17 cellular contexts compared by ENCODE assay signal in genomic region chrX:14934423-14934822, GRCh38.
DNase-seq lines count a peak whose midpoint lies in the region; ATAC-seq, FAIRE-seq and TF ChIP-seq lines count a peak whose summit lies in the region.
"Had no signal": no experiment of that assay in that cellular context is flagged by ENCODE, and none has a peak within 500 bp of the region (broad histone marks: within the 10 kb centered on the region; RNA-seq: fewer than 3 reads in every experiment).

No MANE protein-coding gene starts in this region.

- in situ Hi-C loops in K562 (cut with MboI): no loop called here

- WGBS in K562 (ENCODE audit: insufficient coverage, low coverage, missing lambda C conversion rate): 20% methylated on average over 1 of the region's 1 CpG
- WGBS in right cardiac atrium: 20% methylated on average over 1 of the region's 1 CpG

- H3K9me3 ChIP-seq in K562 (replicated peaks; ENCODE audit: control insufficient read depth, insufficient read depth, low read depth, low read length) (no peaks in the 10 kb centered on the region), right cardiac atrium (ENCODE audit: control insufficient read depth, low read length) (no peaks in the 10 kb centered on the region)
- H3K9me3 ChIP-seq: BLaER1 had no signal

- CTCF ChIA-PET in K562 (lab: Yijun Ruan, JAX; ENCODE audit: low intra/inter-chr PET ratio): no interaction called here

- intact Hi-C loops in Right ventricle myocardium superior (cut with DNase I) (no loop called here), cardiac septum (cut with DNase I) (no loop called here), K562 (cut with micrococcal nuclease) (no loop called here), right cardiac atrium (cut with DNase I) (no loop called here)

- no peak for TF ChIP-seq CTCF in K562 (IDR thresholded peaks at IDR 0.05 in 2 of 3, conservative IDR thresholded peaks at IDR 0.05 in 1 of 3; ENCODE audit: insufficient read depth in 2 of 3, low read depth in 1 of 3, low read length in 3 of 3)

- DNase-seq in Right ventricle myocardium superior: no peak
- no peak for DNase-seq in cardiac septum (ENCODE audit: low spot score)
- DNase-seq in K562 (ENCODE audit: extremely low read depth in 1 of 4, low spot score in 3 of 4): no peak
- DNase-seq in right cardiac atrium: no peak
- DNase-seq in ureter (ENCODE audit: low spot score): no peak
- DNase-seq: CD8-positive, alpha-beta memory T cell; GDM1; GOT3; NCI-H2029; NCI-H82 had no signal

- TF ChIP-seq RAD21 in K562 (CRISPR knock-in tag; conservative IDR thresholded peaks at IDR 0.05 in 1 of 2, IDR thresholded peaks at IDR 0.05 in 1 of 2): no peak

- POLR2A ChIA-PET in K562 (lab: Yijun Ruan, JAX): no interaction called here

- TF ChIP-seq POLR2A in K562 (conservative IDR thresholded peaks at IDR 0.05): no peak

- no peaks in the 10 kb centered on the region for H3K79me2 ChIP-seq in K562 (ENCODE audit: control insufficient read depth, insufficient read depth, low read length)

- ATAC-seq in Right ventricle myocardium superior (ENCODE audit: poor library complexity): peak; percentile 51
- no peak for ATAC-seq in K562
- peak; percentile 33 to 54 for ATAC-seq in right cardiac atrium
- ATAC-seq in GM18867 (IDR thresholded peaks at IDR 0.05; ENCODE audit: unreplicated experiment): no peak
- ATAC-seq in GM21423 (IDR thresholded peaks at IDR 0.05; ENCODE audit: unreplicated experiment): no peak

- no peak for TF ChIP-seq EP300 in K562 (IDR thresholded peaks at IDR 0.05; ENCODE audit: low read length)

- H3K27ac ChIP-seq in K562 (ENCODE audit: extremely low read depth, low read depth, low read length): no peak overlapping the region
- no peak overlapping the region for H3K27ac ChIP-seq in right cardiac atrium (ENCODE audit: low read length)
- H3K27ac ChIP-seq: BLaER1, SK-N-MC had no signal

- no peaks in the 10 kb centered on the region for H3K9me1 ChIP-seq in K562 (ENCODE audit: control insufficient read depth, insufficient read depth, low read length)

- H3K9ac ChIP-seq in K562 (ENCODE audit: insufficient read depth in 1 of 2, low read depth in 2 of 2, low read length in 2 of 2): no peak overlapping the region
- H3K9ac ChIP-seq: BLaER1 had no signal

- no peaks in the 10 kb centered on the region for H4K20me1 ChIP-seq in K562 (replicated peaks; ENCODE audit: control insufficient read depth, insufficient read depth, low read length)
- H4K20me1 ChIP-seq: BLaER1 had no signal

- H3K4me3 ChIP-seq in K562 (no peak overlapping the region), right cardiac atrium (ENCODE audit: low read length) (no peak overlapping the region)
- H3K4me3 ChIP-seq: BLaER1, SK-N-MC had no signal

- H2AFZ ChIP-seq in K562 (ENCODE audit: low read depth, low read length): no peak overlapping the region

- no peaks in the 10 kb centered on the region for H3K4me1 ChIP-seq in K562 (replicated peaks in 1 of 2; ENCODE audit: control insufficient read depth in 2 of 2, insufficient read depth in 2 of 2, low read length in 2 of 2)
- no peaks in the 10 kb centered on the region for H3K4me1 ChIP-seq in right cardiac atrium (ENCODE audit: control insufficient read depth, insufficient read depth, low read length)
- H3K4me1 ChIP-seq: BLaER1 had no signal

- FAIRE-seq in K562 (lab: Jason Lieb, UNC): no peak
- FAIRE-seq: A204.1, GM12891, GM18507 had no signal

- H3K4me2 ChIP-seq in K562 (ENCODE audit: insufficient read depth, low read length): no peak overlapping the region
- H3K4me2 ChIP-seq: BLaER1 had no signal

- no peaks in the 10 kb centered on the region for H3K36me3 ChIP-seq in K562 (ENCODE audit: control insufficient read depth, insufficient read depth, low read length)
- H3K36me3 ChIP-seq: BLaER1 had no signal

- no TSS peak for BruUV-seq in K562 (replicated peaks; lab: Mats Ljungman, UMichigan)

- H3K27me3 ChIP-seq in K562 (ENCODE audit: control insufficient read depth in 2 of 2, insufficient read depth in 2 of 2, low read length in 2 of 2): no peaks in the 10 kb centered on the region
- H3K27me3 ChIP-seq in right cardiac atrium (ENCODE audit: control insufficient read depth, insufficient read depth): no peaks in the 10 kb centered on the region

TF ChIP-seq in K562, 482 proteins besides CTCF, POLR2A, EP300 and RAD21:
- TF ChIP-seq NR2C1 (IDR thresholded peaks at IDR 0.05): no peak
- peak; percentile 41; the same call in 1 of the 2 replicates for TF ChIP-seq NR2C1 (tag; IDR thresholded peaks at IDR 0.05)
- TF ChIP-seq MEF2A (IDR thresholded peaks at IDR 0.05; ENCODE audit: control insufficient read depth, low read depth, low read length): peak; percentile 36; the same call in 1 of the 2 replicates
- no peak for TF ChIP-seq NR2C2 (CRISPR knock-in tag; IDR thresholded peaks at IDR 0.05)
- TF ChIP-seq NR2C2 (tag; IDR thresholded peaks at IDR 0.05): peak; percentile 43; the same call in 1 of the 2 replicates
- TF ChIP-seq, protein P1, sequence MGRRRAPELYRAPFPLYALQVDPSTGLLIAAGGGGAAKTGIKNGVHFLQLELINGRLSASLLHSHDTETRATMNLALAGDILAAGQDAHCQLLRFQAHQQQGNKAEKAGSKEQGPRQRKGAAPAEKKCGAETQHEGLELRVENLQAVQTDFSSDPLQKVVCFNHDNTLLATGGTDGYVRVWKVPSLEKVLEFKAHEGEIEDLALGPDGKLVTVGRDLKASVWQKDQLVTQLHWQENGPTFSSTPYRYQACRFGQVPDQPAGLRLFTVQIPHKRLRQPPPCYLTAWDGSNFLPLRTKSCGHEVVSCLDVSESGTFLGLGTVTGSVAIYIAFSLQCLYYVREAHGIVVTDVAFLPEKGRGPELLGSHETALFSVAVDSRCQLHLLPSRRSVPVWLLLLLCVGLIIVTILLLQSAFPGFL (CRISPR knock-in tag; IDR thresholded peaks at IDR 0.05): no peak

Comparison
In these comparisons a context has a peak if more than half of its experiments do, and no peak if none do; other contexts are left out.
1. ATAC-seq: peak in Right ventricle myocardium superior (single experiment) and right cardiac atrium (2 of 2); none in K562 (single experiment), GM18867 (single experiment) and GM21423 (single experiment).